8 cellular contexts compared by ENCODE assay signal in the genomic region with DNA sequence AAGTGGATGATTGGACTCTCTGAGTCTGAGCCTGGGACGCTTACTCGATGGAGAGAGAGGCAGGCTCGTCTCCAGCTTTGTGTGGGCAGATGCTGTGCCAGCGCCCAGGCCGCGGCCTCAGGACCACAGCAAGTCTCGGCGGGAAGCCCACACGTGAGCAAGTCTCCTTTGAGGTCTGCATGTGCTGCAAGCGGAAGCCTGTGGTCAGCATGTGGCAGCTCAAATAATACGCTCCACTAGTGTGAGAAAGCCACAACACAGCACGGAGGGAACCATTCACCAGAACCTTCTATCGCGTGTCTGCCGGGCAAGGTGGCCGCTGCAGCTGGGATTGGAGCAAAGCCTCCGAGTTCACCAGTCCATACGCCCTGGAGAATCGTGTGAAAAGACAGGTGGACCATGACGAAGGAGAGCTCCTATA.
A peak's percentile ranks its signal among the peaks of the same experiment; 100 is the strongest.
DNase-seq lines count a peak whose midpoint lies in the region; ATAC-seq and TF ChIP-seq lines count a peak whose summit lies in the region.

No MANE protein-coding gene starts in this region.

- H3K4me1 ChIP-seq in MM.1S (ENCODE audit: low read length), result no peaks in the 10 kb centered on the region

- no peaks in the 10 kb centered on the region for H3K9me3 Mint-ChIP-seq in activated T-helper 17 cell treated with anti-CD3 and anti-CD28 coated beads, Interleukin-2, amount 50 U/mL, for 72 hours

- no peak overlapping the region for H3K27ac Mint-ChIP-seq in activated T-helper 17 cell treated with anti-CD3 and anti-CD28 coated beads, Interleukin-2, amount 50 U/mL, for 72 hours

- no peak for TF ChIP-seq CTCF in MM.1S (IDR thresholded peaks at IDR 0.05; ENCODE audit: low read length)

- no peaks in the 10 kb centered on the region for H3K9me2 ChIP-seq in MM.1S (replicated peaks; ENCODE audit: insufficient read depth, low read length)

- no peak overlapping the region for H3K4me2 ChIP-seq in MM.1S (ENCODE audit: low read depth, low read length)

- no peaks in the 10 kb centered on the region for H3K9me3 ChIP-seq in MM.1S (replicated peaks; ENCODE audit: insufficient read depth, low read length)

- H3K79me2 ChIP-seq in MM.1S (ENCODE audit: low read length), result no peaks in the 10 kb centered on the region

- no peak overlapping the region for H3K4me3 Mint-ChIP-seq in activated T-helper 17 cell treated with anti-CD3 and anti-CD28 coated beads, Interleukin-2, amount 50 U/mL, for 72 hours

- DNase-seq in Daoy (ENCODE audit: low read depth), result peak; percentile 44
- peak; percentile 50 for DNase-seq in MM.1S
- DNase-seq in stimulated activated CD4-positive, alpha-beta T cell treated with anti-CD3 and anti-CD28 coated beads, Interleukin-2, amount 100 ng/mL, for 24 hours, result peak; percentile 19 to 32
- DNase-seq in DMS79 treated with DMSO at 0.1 percent for 48 hours (lab: John Stamatoyannopoulos, UW), result no peak
- no peak for DNase-seq in OCI-M2 (lab: John Stamatoyannopoulos, UW; ENCODE audit: unreplicated experiment)
- no peak for DNase-seq in midbrain (lab: John Stamatoyannopoulos, UW)

- H3K4me1 Mint-ChIP-seq in activated T-helper 17 cell treated with anti-CD3 and anti-CD28 coated beads, Interleukin-2, amount 50 U/mL, for 72 hours, result peaks cover 6% of the 10 kb centered on the region

- H3K36me3 ChIP-seq in MM.1S (replicated peaks; ENCODE audit: insufficient read depth, low read length), result no peaks in the 10 kb centered on the region

- H2AFZ ChIP-seq in MM.1S (ENCODE audit: low read length), result no peak overlapping the region

- no peaks in the 10 kb centered on the region for H3K36me3 Mint-ChIP-seq in activated T-helper 17 cell treated with anti-CD3 and anti-CD28 coated beads, Interleukin-2, amount 50 U/mL, for 72 hours (ENCODE audit: low read depth)

- peaks cover 21% of the 10 kb centered on the region for H3K27me3 Mint-ChIP-seq in activated T-helper 17 cell treated with anti-CD3 and anti-CD28 coated beads, Interleukin-2, amount 50 U/mL, for 72 hours

- no peak overlapping the region for H3K4me3 ChIP-seq in MM.1S (ENCODE audit: low read length)

- peak; percentile 89 for ATAC-seq in GM21717 (IDR thresholded peaks at IDR 0.05; ENCODE audit: unreplicated experiment)
- peak; percentile 56 for ATAC-seq in activated T-helper 17 cell treated with anti-CD3 and anti-CD28 coated beads, Interleukin-2, amount 50 U/mL, for 72 hours (replicated peaks)

- no peak overlapping the region for H3K9ac ChIP-seq in MM.1S (ENCODE audit: low read length)

- H4K20me1 ChIP-seq in MM.1S (ENCODE audit: insufficient read depth, low read length), result no peaks in the 10 kb centered on the region

- no peak overlapping the region for H3K27ac ChIP-seq in MM.1S (ENCODE audit: low read length)

- H3K27me3 ChIP-seq in MM.1S (replicated peaks; ENCODE audit: insufficient read depth, low read length), result no peaks in the 10 kb centered on the region

- H3F3A ChIP-seq in MM.1S (ENCODE audit: insufficient read depth, low read length), result no peaks in the 10 kb centered on the region

Comparison
In these comparisons a context has a peak if more than half of its experiments do, and no peak if none do; other contexts are left out.
1. DNase-seq: peak in Daoy (single experiment), MM.1S (single experiment) and stimulated activated CD4-positive, alpha-beta T cell treated with anti-CD3 and anti-CD28 coated beads, Interleukin-2, amount 100 ng/mL, for 24 hours (2 of 2); none in DMS79 treated with DMSO at 0.1 percent for 48 hours (single experiment), OCI-M2 (single experiment) and midbrain (single experiment).